ENCODE assay signal across 7 cellular contexts in genomic region chr11:47395225-47396048, GRCh38. TPM values are rescaled to one million over a fixed set of nuclear protein-coding genes. Genes with fewer than 3 reads are reported as not detected.
DNase-seq lines count a peak whose midpoint lies in the region; ATAC-seq and TF ChIP-seq lines count a peak whose summit lies in the region.
"Had no signal": no experiment of that assay in that cellular context is flagged by ENCODE, and none has a peak within 500 bp of the region (broad histone marks: within the 10 kb centered on the region; RNA-seq: fewer than 3 reads in every experiment).

No MANE protein-coding gene starts in this region.

- no peaks in the 10 kb centered on the region for H3K9me3 Mint-ChIP-seq in stimulated activated memory B cell treated with anti-CD40 and anti-IgM and Interleukin-4, amounts not matched to agents 10 μg/mL and 1 μg/mL and 100 μg/mL, for 72 hours

- H3K4me3 ChIP-seq in colonic mucosa: peak overlapping the region; percentile 6
- H3K4me3 ChIP-seq in WERI-Rb-1 (ENCODE audit: low read depth, low read length): no peak overlapping the region

- peak; percentile 25 for ATAC-seq in stimulated activated memory B cell treated with anti-CD40 and anti-IgM and Interleukin-4, amounts not matched to agents 10 μg/mL and 1 μg/mL and 100 μg/mL, for 72 hours
- no peak for ATAC-seq in GM21786 (IDR thresholded peaks at IDR 0.05; ENCODE audit: unreplicated experiment)

- H3K36me3 ChIP-seq in colonic mucosa: no peaks in the 10 kb centered on the region
- H3K36me3 ChIP-seq in WERI-Rb-1: no peaks in the 10 kb centered on the region

- no peaks in the 10 kb centered on the region for H3K9me3 ChIP-seq in colonic mucosa
- H3K9me3 ChIP-seq in WERI-Rb-1 (ENCODE audit: severe bottlenecking): no peaks in the 10 kb centered on the region

- DNase-seq in MV-4-11 (lab: John Stamatoyannopoulos, UW) (peak; percentile 31), colonic mucosa (no peak), GM13976 (ENCODE audit: low spot score) (no peak), WERI-Rb-1 (no peak)

- H3K36me3 Mint-ChIP-seq in stimulated activated memory B cell treated with anti-CD40 and anti-IgM and Interleukin-4, amounts not matched to agents 10 μg/mL and 1 μg/mL and 100 μg/mL, for 72 hours: no peaks in the 10 kb centered on the region

- no peaks in the 10 kb centered on the region for H3K27me3 Mint-ChIP-seq in stimulated activated memory B cell treated with anti-CD40 and anti-IgM and Interleukin-4, amounts not matched to agents 10 μg/mL and 1 μg/mL and 100 μg/mL, for 72 hours

- peak overlapping the region; percentile 21 to 78 for H3K9ac ChIP-seq in colonic mucosa (ENCODE audit: low read depth in 2 of 2, low read length in 2 of 2)
- H3K9ac ChIP-seq: KMS-11 had no signal

- H3K4me1 ChIP-seq in colonic mucosa: no peaks in the 10 kb centered on the region

- in situ Hi-C loops in GM13976 (cut with MboI; ENCODE audit: low sequenced_read_pairs, unreplicated experiment): no loop called here

- H3K4me1 Mint-ChIP-seq in stimulated activated memory B cell treated with anti-CD40 and anti-IgM and Interleukin-4, amounts not matched to agents 10 μg/mL and 1 μg/mL and 100 μg/mL, for 72 hours: peaks cover 77% of the 10 kb centered on the region

- TF ChIP-seq CTCF in colonic mucosa (IDR thresholded peaks at IDR 0.05) (no peak), GM13976 (IDR thresholded peaks at IDR 0.05; ENCODE audit: borderline replicate concordance, control extremely low read depth, extremely low read depth, insufficient read depth, missing control alignments) (no peak), WERI-Rb-1 (IDR thresholded peaks at IDR 0.05; ENCODE audit: low read depth, low read length) (no peak)

- peak overlapping the region; percentile 98 for H3K27ac Mint-ChIP-seq in stimulated activated memory B cell treated with anti-CD40 and anti-IgM and Interleukin-4, amounts not matched to agents 10 μg/mL and 1 μg/mL and 100 μg/mL, for 72 hours

- intact Hi-C loops in colonic mucosa (cut with DNase I): no loop called here

- no peaks in the 10 kb centered on the region for H3K27me3 ChIP-seq in colonic mucosa
- no peaks in the 10 kb centered on the region for H3K27me3 ChIP-seq in WERI-Rb-1 (ENCODE audit: insufficient read depth, low read depth, severe bottlenecking)

- peak overlapping the region; percentile 72 for H3K4me3 Mint-ChIP-seq in stimulated activated memory B cell treated with anti-CD40 and anti-IgM and Interleukin-4, amounts not matched to agents 10 μg/mL and 1 μg/mL and 100 μg/mL, for 72 hours

- H3K27ac ChIP-seq in colonic mucosa: peak overlapping the region; percentile 82
- H3K27ac ChIP-seq in WERI-Rb-1: no peak overlapping the region
- H3K27ac ChIP-seq: KMS-11 had no signal

RNA-seq across cellular contexts. Expression of gene SLC39A13, which starts 13.0 kb away (rescaled TPM):
- 10 to 100 TPM; 14.3 to 18.6 TPM for total RNA-seq in colonic mucosa

RNA-seq across cellular contexts. Expression of gene SPI1, which starts 17.1 kb away (rescaled TPM):
- total RNA-seq in colonic mucosa: 10 to 100 TPM in 1 of 2 donors, 1 to 10 TPM in 1; 4.7 to 11.9 TPM

RNA-seq across cellular contexts. Expression of gene PSMC3, which starts 30.8 kb away (rescaled TPM):
- 100 to 1,000 TPM in 1 of 2 donors, 10 to 100 TPM in 1; 74.4 to 152 TPM for total RNA-seq in colonic mucosa

RNA-seq across cellular contexts. Expression of gene MYBPC3, which starts 42.9 kb away (rescaled TPM):
- under 1 TPM in 1 of 2 donors, not detected in 1; 0.42 TPM for total RNA-seq in colonic mucosa

RNA-seq across cellular contexts. Expression of gene RAPSN, which starts 53.5 kb away (rescaled TPM):
- total RNA-seq in colonic mucosa: not detected
